20 cellular contexts compared by ENCODE assay signal in genomic region chr2:19812166-19812565, GRCh38.
DNase-seq lines count a peak whose midpoint lies in the region; ATAC-seq and TF ChIP-seq lines count a peak whose summit lies in the region.
"Had no signal": no experiment of that assay in that cellular context is flagged by ENCODE, and none has a peak within 500 bp of the region (broad histone marks: within the 10 kb centered on the region; RNA-seq: fewer than 3 reads in every experiment).

No MANE protein-coding gene starts in this region.

- no peak overlapping the region for H3K4me2 ChIP-seq in hepatocyte
- H3K4me2 ChIP-seq: A549 had no signal

- H3K27ac ChIP-seq in hepatocyte (no peak overlapping the region), uterus (peak overlapping the region in 1 of 2 donors; percentile 11)
- H3K27ac ChIP-seq: A549, adrenal gland, psoas muscle, vagina had no signal

- TF ChIP-seq CTCF in hepatocyte (IDR thresholded peaks at IDR 0.05; ENCODE audit: poor library complexity) (no peak), uterus (IDR thresholded peaks at IDR 0.05) (no peak)

- H2AFZ ChIP-seq in hepatocyte: no peak overlapping the region

- no peaks in the 10 kb centered on the region for H4K20me1 ChIP-seq in hepatocyte (ENCODE audit: insufficient read depth, poor library complexity, severe bottlenecking)

- TF ChIP-seq POLR2A in uterus (IDR thresholded peaks at IDR 0.05): no peak

- DNase-seq in Right ventricle myocardium inferior (ENCODE audit: missing footprints) (no peak), cardiac septum (ENCODE audit: low spot score) (no peak), cerebellum (ENCODE audit: low spot score) (peak; percentile 86), hepatocyte (ENCODE audit: low spot score) (peak; percentile 67), uterus (peak; percentile 38 to 58), NCI-H524 (lab: John Stamatoyannopoulos, UW) (no peak), NCI-H146 (lab: John Stamatoyannopoulos, UW) (no peak)
- no peak for DNase-seq in activated CD4-positive, alpha-beta T cell treated with anti-CD3 and anti-CD28 coated beads for 1 hour
- DNase-seq: activated CD8-positive, alpha-beta T cell treated with anti-CD3 and anti-CD28 coated beads, Interleukin-2, amount 10 ng/mL, durations not matched to agents 7 days and 5 days; adrenal gland; H7; KBM-7; naive B cell; NCI-H1092; NCI-H2171 treated with DMSO at 0.1 percent for 48 hours; psoas muscle; stimulated activated CD4-positive, alpha-beta T cell treated with anti-CD3 and anti-CD28 coated beads, Interleukin-15, amount 100 ng/mL, for 24 hours had no signal

- 57% methylated on average over 5 of the region's 5 CpGs for WGBS in hepatocyte (ENCODE audit: low lambda C conversion rate, missing lambda C conversion rate)

- H3K36me3 ChIP-seq in hepatocyte (replicated peaks; ENCODE audit: insufficient read depth, low read depth) (no peaks in the 10 kb centered on the region), uterus (no peaks in the 10 kb centered on the region)
- H3K36me3 ChIP-seq: adrenal gland, vagina had no signal

- H3K9me3 ChIP-seq in hepatocyte (ENCODE audit: low read depth): no peaks in the 10 kb centered on the region
- no peaks in the 10 kb centered on the region for H3K9me3 ChIP-seq in uterus
- H3K9me3 ChIP-seq: A549, adrenal gland, psoas muscle, vagina had no signal

- H3K79me2 ChIP-seq in hepatocyte: no peaks in the 10 kb centered on the region

- H3K27me3 ChIP-seq in hepatocyte: no peaks in the 10 kb centered on the region
- H3K27me3 ChIP-seq in uterus: no peaks in the 10 kb centered on the region
- H3K27me3 ChIP-seq: adrenal gland, vagina had no signal

- H3K4me1 ChIP-seq in hepatocyte (ENCODE audit: insufficient read depth) (peaks cover 4% of the 10 kb centered on the region), uterus (no peaks in the 10 kb centered on the region)
- H3K4me1 ChIP-seq: A549, adrenal gland, psoas muscle had no signal

- ATAC-seq in Right ventricle myocardium inferior: peak; percentile 64
- ATAC-seq: A549; activated CD8-positive, alpha-beta T cell treated with anti-CD3 and anti-CD28 coated beads, Interleukin-2, amount 10 ng/mL, durations not matched to agents 7 days and 5 days; activated T-helper 17 cell treated with anti-CD3 and anti-CD28 coated beads, Interleukin-2, amount 50 U/mL, for 72 hours; psoas muscle had no signal

- intact Hi-C loops in Right ventricle myocardium inferior (cut with DNase I) (no loop called here), cardiac septum (cut with DNase I) (no loop called here), uterus (cut with DNase I; ENCODE audit: low total_unique reads) (no loop called here)

- H3K9me2 ChIP-seq in hepatocyte (replicated peaks; ENCODE audit: insufficient read depth): no peaks in the 10 kb centered on the region

- H3K4me3 ChIP-seq in hepatocyte (no peak overlapping the region), uterus (no peak overlapping the region)
- H3K4me3 ChIP-seq: A549, adrenal gland, psoas muscle, vagina had no signal

Comparison
In these comparisons a context has a peak if more than half of its experiments do, and no peak if none do; other contexts are left out.
1. DNase-seq: peak in cerebellum (single experiment), hepatocyte (single experiment) and uterus (2 of 2); none in Right ventricle myocardium inferior (single experiment), cardiac septum (single experiment), NCI-H524 (0 of 2), NCI-H146 (single experiment) and activated CD4-positive, alpha-beta T cell treated with anti-CD3 and anti-CD28 coated beads for 1 hour (single experiment).